In the genomic region with DNA sequence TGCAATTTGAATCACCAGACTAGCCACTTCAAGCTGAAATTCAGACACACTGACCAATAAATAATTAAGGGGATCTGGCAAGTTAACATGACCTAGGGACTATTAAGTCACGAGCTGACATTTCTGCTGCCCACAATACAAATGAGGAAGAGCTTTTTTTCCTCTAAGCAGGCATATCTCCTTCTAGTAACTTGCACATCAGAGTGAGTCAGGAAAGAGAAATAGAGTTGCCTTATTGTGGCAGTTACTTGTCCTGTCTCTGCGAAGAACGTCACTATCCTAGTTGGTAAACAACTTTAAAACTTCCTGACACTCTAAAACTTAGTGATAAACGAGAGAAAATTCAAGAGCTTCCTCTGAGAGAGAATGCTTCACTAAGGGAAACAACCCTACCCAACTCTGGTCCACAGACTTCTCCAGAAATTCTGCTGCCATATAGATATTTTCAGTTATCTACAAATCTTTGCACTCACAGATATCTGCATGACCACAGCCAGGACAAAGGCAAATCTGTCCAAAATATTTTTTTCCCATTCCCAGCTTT, we compare ENCODE assay signal across 20 cellular contexts. TPM values are rescaled to one million over a fixed set of nuclear protein-coding genes. Genes with fewer than 3 reads are reported as not detected.
DNase-seq lines count a peak whose midpoint lies in the region; ATAC-seq and TF ChIP-seq lines count a peak whose summit lies in the region.
"Had no signal": no experiment of that assay in that cellular context is flagged by ENCODE, and none has a peak within 500 bp of the region (broad histone marks: within the 10 kb centered on the region; RNA-seq: fewer than 3 reads in every experiment).

No MANE protein-coding gene starts in this region.

- peak overlapping the region; percentile 85 to 93 (median 89) for H3K27ac Mint-ChIP-seq in CD14-positive monocyte
- no peak overlapping the region for H3K27ac Mint-ChIP-seq in effector memory CD8-positive, alpha-beta T cell
- H3K27ac Mint-ChIP-seq: CD4-positive, alpha-beta T cell had no signal

- H3K4me1 ChIP-seq in lower lobe of right lung (peaks cover 13% of the 10 kb centered on the region), SJCRH30 (no peaks in the 10 kb centered on the region)

- H3K27me3 ChIP-seq in lower lobe of right lung (ENCODE audit: low read depth) (peaks cover 12% of the 10 kb centered on the region), SJCRH30 (no peaks in the 10 kb centered on the region)
- H3K27me3 ChIP-seq: Peyer's patch had no signal

- H3K36me3 ChIP-seq in lower lobe of right lung (no peaks in the 10 kb centered on the region), SJCRH30 (no peaks in the 10 kb centered on the region)
- H3K36me3 ChIP-seq: Peyer's patch had no signal

- H3K4me3 Mint-ChIP-seq in CD14-positive monocyte, result peak overlapping the region in 1 of 2 donors; percentile 61
- no peak overlapping the region for H3K4me3 Mint-ChIP-seq in effector memory CD8-positive, alpha-beta T cell
- H3K4me3 Mint-ChIP-seq: CD4-positive, alpha-beta T cell had no signal

- peaks cover 5 to 24% (median 20%) of the 10 kb centered on the region in 3 donors for H3K27me3 Mint-ChIP-seq in CD14-positive monocyte (ENCODE audit: low read depth in 3 of 3)
- peaks cover 59 to 85% of the 10 kb centered on the region in 2 donors for H3K27me3 Mint-ChIP-seq in effector memory CD8-positive, alpha-beta T cell

- no peaks in the 10 kb centered on the region for H3K9me3 ChIP-seq in lower lobe of right lung
- H3K9me3 ChIP-seq in SJCRH30 (replicated peaks), result no peaks in the 10 kb centered on the region
- H3K9me3 ChIP-seq: Peyer's patch had no signal

- H3K4me3 ChIP-seq in NB4 (ENCODE audit: low read depth, low read length) (no peak overlapping the region), lower lobe of right lung (no peak overlapping the region), SJCRH30 (no peak overlapping the region)
- H3K4me3 ChIP-seq: Peyer's patch, SK-N-MC had no signal

- peaks cover 56% of the 10 kb centered on the region for H3K4me1 Mint-ChIP-seq in CD14-positive monocyte
- H3K4me1 Mint-ChIP-seq in effector memory CD8-positive, alpha-beta T cell (ENCODE audit: low read depth in 2 of 2), result peaks cover 4 to 5% of the 10 kb centered on the region in 2 donors

- peaks cover 0 to 5% (median 3%) of the 10 kb centered on the region in 7 donors for H3K9me3 Mint-ChIP-seq in CD14-positive monocyte
- no peaks in the 10 kb centered on the region for H3K9me3 Mint-ChIP-seq in effector memory CD8-positive, alpha-beta T cell
- H3K9me3 Mint-ChIP-seq: CD4-positive, alpha-beta T cell had no signal

- TF ChIP-seq POLR2A in NB4 (IDR thresholded peaks at IDR 0.05; ENCODE audit: extremely low read depth, insufficient read length), result no peak

- H3K36me3 Mint-ChIP-seq in CD14-positive monocyte, result peaks cover 22 to 33% of the 10 kb centered on the region in 2 donors
- no peaks in the 10 kb centered on the region for H3K36me3 Mint-ChIP-seq in effector memory CD8-positive, alpha-beta T cell (ENCODE audit: insufficient read depth)

- no peak for TF ChIP-seq CTCF in CD14-positive monocyte (IDR thresholded peaks at IDR 0.05)
- TF ChIP-seq CTCF in NB4 (IDR thresholded peaks at IDR 0.05; ENCODE audit: low read depth, low read length), result no peak
- no peak for TF ChIP-seq CTCF in lower lobe of right lung (IDR thresholded peaks at IDR 0.05)

- intact Hi-C loops in CD14-positive monocyte (cut with micrococcal nuclease) (loop anchor here (5.0 kb wide), 1 partner anchor 41 kb away; no protein-coding TSS in a partner anchor), lower lobe of right lung (cut with DNase I) (no loop called here)

- H3K27ac ChIP-seq in lower lobe of right lung (no peak overlapping the region), SJCRH30 (no peak overlapping the region)
- H3K27ac ChIP-seq: KMS-11, Peyer's patch, SK-N-MC had no signal

- DNase-seq in CD14-positive monocyte (ENCODE audit: low spot score) (peak; percentile 45), NB4 (ENCODE audit: low read depth) (peak; percentile 18), SKM-1 treated with dmso at 0.1 percent for 144 hours (lab: John Stamatoyannopoulos, UW; ENCODE audit: unreplicated experiment) (peak; percentile 36), lower lobe of right lung (no peak), NCI-H128 (lab: John Stamatoyannopoulos, UW; ENCODE audit: unreplicated experiment) (no peak), SJCRH30 (no peak)
- DNase-seq in effector memory CD8-positive, alpha-beta T cell, result no peak
- DNase-seq: CD4-positive, alpha-beta T cell; EL; GOT3; NCI-H1417; NCI-H187 treated with DMSO at 0.1 percent for 48 hours; NCI-H446; NCI-H748 treated with DMSO at 0.1 percent for 48 hours; Peyer's patch had no signal

- ATAC-seq in lower lobe of right lung (peak; percentile 50 to 61), HG03565 (IDR thresholded peaks at IDR 0.05; ENCODE audit: unreplicated experiment) (no peak)
- ATAC-seq in effector memory CD8-positive, alpha-beta T cell (replicated peaks), result no peak
- ATAC-seq: Right ventricle myocardium inferior had no signal

RNA-seq across cellular contexts. Expression of a gene that starts 4.2 kb away (rescaled TPM):
- 10 to 100 TPM; 24.4 to 53.5 TPM for polyA plus RNA-seq in CD14-positive monocyte
- total RNA-seq in lower lobe of right lung, result 20.0 TPM
- not detected in 2 replicates for total RNA-seq in SJCRH30 (2014; rRNA removed; shearing (Covaris generic))
- total RNA-seq: CD4-positive, alpha-beta T cell; MCF 10A had no signal

RNA-seq across cellular contexts. Expression of a gene that starts 15.7 kb away (rescaled TPM):
- not detected for polyA plus RNA-seq in CD14-positive monocyte
- total RNA-seq in lower lobe of right lung, result 4.0 TPM
- not detected in 2 replicates for total RNA-seq in SJCRH30 (2014; rRNA removed; shearing (Covaris generic))
- total RNA-seq: CD4-positive, alpha-beta T cell; MCF 10A; Peyer's patch; Right ventricle myocardium inferior had no signal

RNA-seq across cellular contexts. Expression of a gene that starts 43.3 kb away (rescaled TPM):
- under 1 TPM; 0.29 to 0.94 TPM for polyA plus RNA-seq in CD14-positive monocyte
- 0.47 TPM for total RNA-seq in lower lobe of right lung
- total RNA-seq in SJCRH30 (2014; rRNA removed; shearing (Covaris generic)), result 0.10 TPM in 1 of 2 replicates, not detected in the other
- total RNA-seq: CD4-positive, alpha-beta T cell had no signal

Comparison
In these comparisons a context has a peak if more than half of its experiments do, and no peak if none do; other contexts are left out.
1. DNase-seq: peak in CD14-positive monocyte (single experiment), NB4 (single experiment) and SKM-1 treated with dmso at 0.1 percent for 144 hours (single experiment); none in lower lobe of right lung (single experiment), NCI-H128 (single experiment), effector memory CD8-positive, alpha-beta T cell (0 of 3) and SJCRH30 (0 of 2).
2. H3K27ac Mint-ChIP-seq: peak in CD14-positive monocyte (7 of 7); none in effector memory CD8-positive, alpha-beta T cell (0 of 2).
3. ATAC-seq: peak in lower lobe of right lung (2 of 2); none in HG03565 (single experiment) and effector memory CD8-positive, alpha-beta T cell (single experiment).
4. RNA of a gene that starts 4.2 kb away (total RNA-seq): 20.0 TPM in lower lobe of right lung (single experiment); not detected in SJCRH30; every median in the first group is over 10 times any median in the second.